In the genomic region with DNA sequence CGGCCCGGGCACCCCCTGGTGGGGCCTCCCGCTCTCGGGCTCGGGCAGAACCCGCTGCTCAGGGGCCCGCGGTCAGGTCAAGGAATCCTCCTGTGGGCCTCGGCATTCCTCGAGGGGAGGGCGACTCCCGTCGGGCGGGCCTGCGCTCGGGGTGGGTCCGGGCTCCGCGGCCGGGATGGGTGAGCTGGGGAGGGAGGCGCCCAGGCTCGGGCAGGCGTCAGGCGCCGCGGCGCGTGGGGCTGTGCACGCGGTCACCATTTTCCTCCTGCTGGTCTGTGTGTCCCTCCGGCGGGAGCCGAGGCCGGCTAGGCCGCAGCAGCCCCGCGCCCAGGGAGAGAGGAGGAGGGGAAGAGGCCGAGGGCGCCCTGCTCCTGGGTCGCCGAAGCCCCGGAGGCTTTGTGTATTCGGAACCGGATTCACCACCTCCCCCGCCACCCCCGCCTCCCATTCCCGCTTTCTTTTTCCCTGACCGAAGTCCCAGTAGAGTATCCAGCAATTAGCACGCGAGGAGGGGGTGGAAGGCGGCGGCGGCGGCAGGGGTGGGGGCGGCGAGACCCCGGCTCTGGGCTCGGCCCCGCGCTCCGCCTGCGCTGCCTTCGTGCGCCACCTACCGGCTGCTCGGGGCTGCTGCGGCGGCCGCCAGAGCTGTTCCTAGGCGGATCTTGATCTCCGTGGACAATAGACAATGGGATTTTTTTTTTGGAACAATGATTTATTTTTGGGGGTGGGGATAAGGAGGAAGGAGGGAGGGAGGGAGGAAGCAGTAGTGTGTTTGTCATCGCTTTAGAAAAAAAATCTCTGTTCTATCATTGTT, we compare ENCODE assay signal across 8 cellular contexts.
DNase-seq lines count a peak whose midpoint lies in the region; ATAC-seq and TF ChIP-seq lines count a peak whose summit lies in the region.

No MANE protein-coding gene starts in this region.

- no peak overlapping the region for H3K27ac ChIP-seq in neutrophil
- H3K27ac ChIP-seq in thymus (ENCODE audit: low read depth) = peak overlapping the region; percentile 19

- H3K27ac Mint-ChIP-seq in CD14-positive monocyte = peak overlapping the region in 4 of 7 donors; percentile 20 to 81 (median 42)

- TF ChIP-seq CTCF in CD14-positive monocyte (IDR thresholded peaks at IDR 0.05) (peak; percentile 98), neutrophil (IDR thresholded peaks at IDR 0.05) (peak; percentile 97)

- peak; percentile 53 for ATAC-seq in GM21360 (IDR thresholded peaks at IDR 0.05; ENCODE audit: unreplicated experiment)

- no peak for DNase-seq in CD14-positive monocyte (ENCODE audit: low spot score)
- DNase-seq in LHCN-M2 (ENCODE audit: low read depth) = peak; percentile 54
- DNase-seq in SK-MEL-5 (ENCODE audit: low read depth, low spot score) = peak; percentile 71
- peak; percentile 68 for DNase-seq in activated naive CD4-positive, alpha-beta T cell treated with anti-CD3 and anti-CD28 coated beads, Interleukin-2, amount 50 U/mL, for 16 hours
- DNase-seq in germinal center (ENCODE audit: low spot score) = peak; percentile 75

- in situ Hi-C loops in SK-MEL-5 (cut with HindIII; ENCODE audit: low pct_unique_long_range_greater_than_20kb, low sequenced_read_pairs) = no loop called here

- H3K27me3 ChIP-seq in neutrophil (peaks cover 29% of the 10 kb centered on the region), thymus (ENCODE audit: control insufficient read depth, insufficient read depth) (no peaks in the 10 kb centered on the region)

- H3K36me3 Mint-ChIP-seq in CD14-positive monocyte = peaks cover 0 to 4% of the 10 kb centered on the region in 2 donors

- peaks cover 14 to 21% of the 10 kb centered on the region in 2 experiments for H3K4me1 ChIP-seq in neutrophil (ENCODE audit: control insufficient read depth in 1 of 2, insufficient read depth in 1 of 2, low read depth in 1 of 2, low read length in 1 of 2)
- no peaks in the 10 kb centered on the region for H3K4me1 ChIP-seq in thymus (ENCODE audit: control insufficient read depth, insufficient read depth, low read length)

- intact Hi-C loops in CD14-positive monocyte (cut with micrococcal nuclease) = loop anchor here (2.0 to 10.0 kb wide), 8 partner anchors 100 to 1068 kb away; a partner anchor contains a TSS

- peaks cover 0 to 6% (median 2%) of the 10 kb centered on the region in 3 donors for H3K27me3 Mint-ChIP-seq in CD14-positive monocyte (ENCODE audit: low read depth in 3 of 3)

- peaks cover 55% of the 10 kb centered on the region for H3K4me1 Mint-ChIP-seq in CD14-positive monocyte

- WGBS in thymus = under 1% methylated on average over 72 of the region's 72 CpGs

- H3K4me3 Mint-ChIP-seq in CD14-positive monocyte = peak overlapping the region; percentile 65 to 80

- H3K36me3 ChIP-seq in neutrophil = no peaks in the 10 kb centered on the region
- no peaks in the 10 kb centered on the region for H3K36me3 ChIP-seq in thymus (ENCODE audit: control insufficient read depth, insufficient read depth)

- peaks cover 0 to 3% (median 0%) of the 10 kb centered on the region in 7 donors for H3K9me3 Mint-ChIP-seq in CD14-positive monocyte

- H3K4me3 ChIP-seq in neutrophil (ENCODE audit: low read depth in 1 of 2, low read length in 1 of 2) (peak overlapping the region; percentile 70 to 91), thymus (ENCODE audit: low read length) (peak overlapping the region; percentile 83)

- no peaks in the 10 kb centered on the region for H3K9me3 ChIP-seq in neutrophil
- no peaks in the 10 kb centered on the region for H3K9me3 ChIP-seq in thymus (ENCODE audit: control insufficient read depth)
